In the genomic region with DNA sequence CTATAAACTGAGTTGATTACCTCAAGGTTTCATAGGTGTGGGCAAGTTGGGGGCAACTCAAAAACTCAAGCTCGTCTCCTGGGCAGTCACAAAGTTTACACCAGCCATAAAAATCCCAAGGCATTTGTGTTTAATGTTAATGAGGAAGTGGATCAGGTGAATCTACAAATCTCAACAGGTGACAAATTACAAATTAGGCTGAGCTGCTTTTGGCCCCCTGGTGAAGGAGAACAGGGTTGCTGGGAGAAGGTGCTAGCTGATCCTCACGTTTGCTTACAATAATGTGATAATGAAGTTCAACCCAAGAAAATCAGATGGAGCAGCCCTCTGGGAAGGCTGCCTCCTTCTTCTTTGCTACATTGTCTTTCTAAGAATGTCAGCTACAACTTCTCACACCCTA, we compare ENCODE assay signal across 22 cellular contexts.
"Had no signal": no experiment of that assay in that cellular context is flagged by ENCODE, and none has a peak within 500 bp of the region (broad histone marks: within the 10 kb centered on the region; RNA-seq: fewer than 3 reads in every experiment).

No MANE protein-coding gene starts in this region.

- H3K9me3 Mint-ChIP-seq: central memory CD8-positive, alpha-beta T cell; effector memory CD8-positive, alpha-beta T cell; stimulated activated naive CD8-positive, alpha-beta T cell treated with anti-CD3 and anti-CD28 coated beads, Interleukin-15, amount 100 ng/mL, for 72 hours had no signal

- H3K4me3 Mint-ChIP-seq: central memory CD8-positive, alpha-beta T cell; effector memory CD8-positive, alpha-beta T cell; natural killer cell; stimulated activated naive CD8-positive, alpha-beta T cell treated with anti-CD3 and anti-CD28 coated beads, Interleukin-15, amount 100 ng/mL, for 72 hours had no signal

- H3K27ac ChIP-seq: left lung, ovary, right lobe of liver, testis, tibial artery, upper lobe of left lung had no signal

- H3K36me3 Mint-ChIP-seq: natural killer cell had no signal

- H3K4me1 ChIP-seq: left lung, right lobe of liver, testis, tibial artery, upper lobe of left lung had no signal

- H3K36me3 ChIP-seq: left lung, ovary, right lobe of liver, tibial artery, upper lobe of left lung had no signal

- H3K4me1 Mint-ChIP-seq: central memory CD8-positive, alpha-beta T cell; natural killer cell; stimulated activated naive CD8-positive, alpha-beta T cell treated with anti-CD3 and anti-CD28 coated beads, Interleukin-15, amount 100 ng/mL, for 72 hours had no signal

- H3K27ac Mint-ChIP-seq: effector memory CD8-positive, alpha-beta T cell; natural killer cell; stimulated activated naive CD8-positive, alpha-beta T cell treated with anti-CD3 and anti-CD28 coated beads, Interleukin-15, amount 100 ng/mL, for 72 hours had no signal

- H3K27me3 Mint-ChIP-seq: stimulated activated naive CD8-positive, alpha-beta T cell treated with anti-CD3 and anti-CD28 coated beads, Interleukin-15, amount 100 ng/mL, for 72 hours had no signal

- H3K4me3 ChIP-seq: left lung, ovary, right lobe of liver, smooth muscle cell, testis, tibial artery, upper lobe of left lung had no signal

- H3K27me3 ChIP-seq: left lung, ovary, right lobe of liver, testis, tibial artery, upper lobe of left lung had no signal

- DNase-seq: cortex of kidney; effector memory CD8-positive, alpha-beta T cell; left lung; mesenchymal stem cell; natural killer cell; occipital lobe; ovary; right lobe of liver; stimulated activated CD4-positive, alpha-beta T cell treated with anti-CD3 and anti-CD28 coated beads, Interleukin-12 subunit alpha, Interleukin-12 subunit beta, amount 100 ng/mL, for 4 hours; stimulated activated CD4-positive, alpha-beta T cell treated with anti-CD3 and anti-CD28 coated beads, Interleukin-1b, Interleukin-23, amount 100 ng/mL, for 48 hours; stimulated activated CD4-positive, alpha-beta T cell treated with anti-CD3 and anti-CD28 coated beads, Interleukin-4, amount 100 ng/mL, for 1 hour; stimulated activated CD8-positive, alpha-beta memory T cell treated with anti-CD3 and anti-CD28 coated beads, Interleukin-4, amount 100 ng/mL, for 48 hours; stimulated activated naive CD4-positive, alpha-beta T cell; stimulated activated naive CD8-positive, alpha-beta T cell treated with anti-CD3 and anti-CD28 coated beads, Interleukin-15, amount 100 ng/mL, for 72 hours; testis; tibial artery; upper lobe of left lung had no signal

- FAIRE-seq: frontal cortex, keratinocyte, urothelium cell line had no signal

- H3K9me3 ChIP-seq: left lung, ovary, right lobe of liver, testis, tibial artery, upper lobe of left lung had no signal

- ATAC-seq: effector memory CD8-positive, alpha-beta T cell; left lung; natural killer cell; right lobe of liver; stimulated activated naive CD8-positive, alpha-beta T cell treated with anti-CD3 and anti-CD28 coated beads, Interleukin-15, amount 100 ng/mL, for 72 hours had no signal

- H3K4me2 ChIP-seq: smooth muscle cell had no signal
